Comparison of ENCODE assay signal across 23 cellular contexts in genomic region chr14:29392287-29392686, GRCh38.
A peak's percentile ranks its signal among the peaks of the same experiment; 100 is the strongest.
DNase-seq lines count a peak whose midpoint lies in the region; ATAC-seq, FAIRE-seq and TF ChIP-seq lines count a peak whose summit lies in the region.
"Had no signal": no experiment of that assay in that cellular context is flagged by ENCODE, and none has a peak within 500 bp of the region (broad histone marks: within the 10 kb centered on the region; RNA-seq: fewer than 3 reads in every experiment).

No MANE protein-coding gene starts in this region.

- H3K27me3 ChIP-seq in neural cell (ENCODE audit: insufficient read depth, low read depth, low read length) (no peaks in the 10 kb centered on the region), neuronal stem cell (ENCODE audit: control insufficient read depth in 3 of 3, insufficient read depth in 3 of 3, low read depth in 1 of 3, low read length in 3 of 3) (peaks cover 0 to 23% (median 0%) of the 10 kb centered on the region in 3 experiments)
- H3K27me3 ChIP-seq: BLaER1 treated with 17β-estradiol and CSF1 and Interleukin-3, amounts not matched to agents 10 nM and 100 nM had no signal

- H3K4me1 ChIP-seq in neuronal stem cell (ENCODE audit: control insufficient read depth in 2 of 2, insufficient read depth in 1 of 2, low read depth in 1 of 2, low read length in 2 of 2) = peaks cover 14 to 25% of the 10 kb centered on the region in 2 donors
- H3K4me1 ChIP-seq: BLaER1 treated with 17β-estradiol and CSF1 and Interleukin-3, amounts not matched to agents 10 nM and 100 nM; Caco-2 had no signal

- no peak overlapping the region for H3K18ac ChIP-seq in neuronal stem cell (ENCODE audit: low read length)

- TF ChIP-seq POLR2A in GM18505 (IDR thresholded peaks at IDR 0.05; ENCODE audit: borderline replicate concordance, extremely low read depth, insufficient read depth, insufficient read length) = no peak

- DNase-seq in HTR-8/SVneo (ENCODE audit: insufficient read length, low spot score) = no peak
- peak; percentile 85 for DNase-seq in NCI-H69 (lab: John Stamatoyannopoulos, UW)
- DNase-seq in neuronal stem cell (ENCODE audit: low spot score) = no peak
- no peak for DNase-seq in NCI-H774 (lab: John Stamatoyannopoulos, UW)
- DNase-seq: 8988T; ACHN; AML-193; Caco-2; Calu3; CD4-positive, alpha-beta T cell; CD8-positive, alpha-beta T cell; DMS79 treated with DMSO at 0.1 percent for 48 hours; GF-D8 had no signal

- no peak overlapping the region for H3K14ac ChIP-seq in neuronal stem cell (ENCODE audit: low read length)

- peaks cover 63% of the 10 kb centered on the region for H3K79me2 ChIP-seq in neural cell (replicated peaks; ENCODE audit: insufficient read depth, low read length)

- peak; percentile 70 for FAIRE-seq in HTR-8/SVneo (lab: Jason Lieb, UNC)
- FAIRE-seq: A204.1, D721Med, G401.6, GM12891, GM18507 had no signal

- H3K9ac ChIP-seq in neural cell (ENCODE audit: low read length) (peak overlapping the region; percentile 76), neuronal stem cell (ENCODE audit: low read depth, low read length, poor library complexity) (no peak overlapping the region)
- H3K9ac ChIP-seq: BLaER1 treated with 17β-estradiol and CSF1 and Interleukin-3, amounts not matched to agents 10 nM and 100 nM had no signal

- no peak overlapping the region for H4K8ac ChIP-seq in neuronal stem cell (ENCODE audit: low read depth, low read length)

- H2BK120ac ChIP-seq in neuronal stem cell (ENCODE audit: low read depth, low read length) = no peak overlapping the region

- no peak overlapping the region for H2BK15ac ChIP-seq in neuronal stem cell (ENCODE audit: low read length)

- H3K4me2 ChIP-seq in neural cell (ENCODE audit: low read length) (peak overlapping the region; percentile 87), neuronal stem cell (ENCODE audit: insufficient read depth, low read length, poor library complexity, severe bottlenecking) (no peak overlapping the region)
- H3K4me2 ChIP-seq: BLaER1 treated with 17β-estradiol and CSF1 and Interleukin-3, amounts not matched to agents 10 nM and 100 nM had no signal

- no peak overlapping the region for H4K91ac ChIP-seq in neuronal stem cell (ENCODE audit: low read depth, low read length, poor library complexity)

- peak; percentile 91 for TF ChIP-seq EP300 in neural cell (conservative IDR thresholded peaks at IDR 0.05; ENCODE audit: poor library complexity, severe bottlenecking)

- H4K20me1 ChIP-seq in neural cell (ENCODE audit: insufficient read depth) = no peaks in the 10 kb centered on the region
- H4K20me1 ChIP-seq: BLaER1 treated with 17β-estradiol and CSF1 and Interleukin-3, amounts not matched to agents 10 nM and 100 nM had no signal

- no peak overlapping the region for H3K4ac ChIP-seq in neuronal stem cell (ENCODE audit: low read length)

- H2AK5ac ChIP-seq in neuronal stem cell (ENCODE audit: low read depth, low read length) = no peak overlapping the region

- no peaks in the 10 kb centered on the region for H3K9me3 ChIP-seq in neural cell (ENCODE audit: low read length)
- H3K9me3 ChIP-seq in neuronal stem cell (replicated peaks in 1 of 2; ENCODE audit: control insufficient read depth in 2 of 2, insufficient read depth in 1 of 2, low read depth in 1 of 2, low read length in 2 of 2) = no peaks in the 10 kb centered on the region
- H3K9me3 ChIP-seq: BLaER1 treated with 17β-estradiol and CSF1 and Interleukin-3, amounts not matched to agents 10 nM and 100 nM; Caco-2 had no signal

- H3K9me2 ChIP-seq in neural cell (ENCODE audit: insufficient read depth, low read length) = no peaks in the 10 kb centered on the region

- H3K36me3 ChIP-seq in neural cell (ENCODE audit: insufficient read depth, low read length) = no peaks in the 10 kb centered on the region
- no peaks in the 10 kb centered on the region for H3K36me3 ChIP-seq in neuronal stem cell (replicated peaks in 1 of 2; ENCODE audit: control insufficient read depth in 2 of 2, insufficient read depth in 2 of 2, low read length in 2 of 2)
- H3K36me3 ChIP-seq: BLaER1 treated with 17β-estradiol and CSF1 and Interleukin-3, amounts not matched to agents 10 nM and 100 nM had no signal

- WGBS in neuronal stem cell (ENCODE audit: extremely low coverage in 2 of 2, insufficient read length in 2 of 2, insufficient replicate concordance in 1 of 2), 2 donors = no CpG with 5 or more reads among the region's 3 CpGs

- H2AFZ ChIP-seq in neural cell (ENCODE audit: low read depth, low read length) (no peak overlapping the region), neuronal stem cell (ENCODE audit: low read length) (no peak overlapping the region)

- TF ChIP-seq CTCF in neural cell (IDR thresholded peaks at IDR 0.05; ENCODE audit: poor library complexity, severe bottlenecking) = no peak

- peaks cover 29% of the 10 kb centered on the region for H3F3A ChIP-seq in neural cell (ENCODE audit: insufficient read depth, low read length, poor library complexity, severe bottlenecking)

- H3K27ac ChIP-seq in neural cell (ENCODE audit: low read length) = peak overlapping the region; percentile 92
- H3K27ac ChIP-seq in neuronal stem cell (replicated peaks; ENCODE audit: low read length) = peak overlapping the region; percentile 89
- H3K27ac ChIP-seq: BLaER1 treated with 17β-estradiol and CSF1 and Interleukin-3, amounts not matched to agents 10 nM and 100 nM; C4-2B had no signal

- no peak for ATAC-seq in HG02970 (IDR thresholded peaks at IDR 0.05; ENCODE audit: low FRiP score, unreplicated experiment)
- no peak for ATAC-seq in GM18505 (IDR thresholded peaks at IDR 0.05; ENCODE audit: unreplicated experiment)
- ATAC-seq: CD8-positive, alpha-beta T cell had no signal

- H3K79me1 ChIP-seq in neuronal stem cell (ENCODE audit: low read depth, low read length) = no peaks in the 10 kb centered on the region

- H3K4me3 ChIP-seq in neural cell (ENCODE audit: low read length) (peak overlapping the region; percentile 64), neuronal stem cell (ENCODE audit: low read length in 2 of 2) (no peak overlapping the region)
- H3K4me3 ChIP-seq: BLaER1 treated with 17β-estradiol and CSF1 and Interleukin-3, amounts not matched to agents 10 nM and 100 nM had no signal

- H2BK5ac ChIP-seq in neuronal stem cell (ENCODE audit: low read length) = no peak overlapping the region

- H2BK12ac ChIP-seq in neuronal stem cell (ENCODE audit: low read length) = no peak overlapping the region

- no peak overlapping the region for H3K23ac ChIP-seq in neuronal stem cell (ENCODE audit: low read depth, low read length, poor library complexity)

- no peak for TF ChIP-seq RAD21 in neural cell (conservative IDR thresholded peaks at IDR 0.05)

TF ChIP-seq in neural cell, 6 proteins besides CTCF, POLR2A, EP300 and RAD21:
- TF ChIP-seq EZH2 (IDR thresholded peaks at IDR 0.05; ENCODE audit: borderline replicate concordance, insufficient read depth, low read length, poor library complexity, severe bottlenecking) (no peak), SMC3 (conservative IDR thresholded peaks at IDR 0.05; ENCODE audit: poor library complexity) (peak; percentile 15), POLR2AphosphoS5 (IDR thresholded peaks at IDR 0.05) (peak; percentile 61)
- TF ChIP-seq, protein P1, sequence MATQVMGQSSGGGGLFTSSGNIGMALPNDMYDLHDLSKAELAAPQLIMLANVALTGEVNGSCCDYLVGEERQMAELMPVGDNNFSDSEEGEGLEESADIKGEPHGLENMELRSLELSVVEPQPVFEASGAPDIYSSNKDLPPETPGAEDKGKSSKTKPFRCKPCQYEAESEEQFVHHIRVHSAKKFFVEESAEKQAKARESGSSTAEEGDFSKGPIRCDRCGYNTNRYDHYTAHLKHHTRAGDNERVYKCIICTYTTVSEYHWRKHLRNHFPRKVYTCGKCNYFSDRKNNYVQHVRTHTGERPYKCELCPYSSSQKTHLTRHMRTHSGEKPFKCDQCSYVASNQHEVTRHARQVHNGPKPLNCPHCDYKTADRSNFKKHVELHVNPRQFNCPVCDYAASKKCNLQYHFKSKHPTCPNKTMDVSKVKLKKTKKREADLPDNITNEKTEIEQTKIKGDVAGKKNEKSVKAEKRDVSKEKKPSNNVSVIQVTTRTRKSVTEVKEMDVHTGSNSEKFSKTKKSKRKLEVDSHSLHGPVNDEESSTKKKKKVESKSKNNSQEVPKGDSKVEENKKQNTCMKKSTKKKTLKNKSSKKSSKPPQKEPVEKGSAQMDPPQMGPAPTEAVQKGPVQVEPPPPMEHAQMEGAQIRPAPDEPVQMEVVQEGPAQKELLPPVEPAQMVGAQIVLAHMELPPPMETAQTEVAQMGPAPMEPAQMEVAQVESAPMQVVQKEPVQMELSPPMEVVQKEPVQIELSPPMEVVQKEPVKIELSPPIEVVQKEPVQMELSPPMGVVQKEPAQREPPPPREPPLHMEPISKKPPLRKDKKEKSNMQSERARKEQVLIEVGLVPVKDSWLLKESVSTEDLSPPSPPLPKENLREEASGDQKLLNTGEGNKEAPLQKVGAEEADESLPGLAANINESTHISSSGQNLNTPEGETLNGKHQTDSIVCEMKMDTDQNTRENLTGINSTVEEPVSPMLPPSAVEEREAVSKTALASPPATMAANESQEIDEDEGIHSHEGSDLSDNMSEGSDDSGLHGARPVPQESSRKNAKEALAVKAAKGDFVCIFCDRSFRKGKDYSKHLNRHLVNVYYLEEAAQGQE (IDR thresholded peaks at IDR 0.05; ENCODE audit: borderline replicate concordance) = peak; percentile 30
